In genomic region chr1:112675728-112676381, GRCh38 we compare ENCODE assay signal across 7 cellular contexts. TPM values are rescaled to one million over a fixed set of nuclear protein-coding genes. Genes with fewer than 3 reads are reported as not detected.
DNase-seq lines count a peak whose midpoint lies in the region; ATAC-seq, FAIRE-seq and TF ChIP-seq lines count a peak whose summit lies in the region.

No MANE protein-coding gene starts in this region.

- H3K4me1 Mint-ChIP-seq in activated naive CD8-positive, alpha-beta T cell (ENCODE audit: low read depth) = peaks cover 58% of the 10 kb centered on the region

- intact Hi-C loops in kidney (cut with DNase I) = no loop called here

- H3K4me3 ChIP-seq in HUES6 (ENCODE audit: low read depth, low read length) = peak overlapping the region; percentile 88
- peak overlapping the region; percentile 70 to 87 for H3K4me3 ChIP-seq in kidney (ENCODE audit: low read length in 2 of 2)
- peak overlapping the region; percentile 78 to 85 for H3K4me3 ChIP-seq in stomach smooth muscle (ENCODE audit: low read length in 2 of 2)

- FAIRE-seq in kidney (lab: Jason Lieb, UNC) = no peak

- H3K27me3 Mint-ChIP-seq in activated naive CD8-positive, alpha-beta T cell = no peaks in the 10 kb centered on the region

- ATAC-seq in HG02884 (IDR thresholded peaks at IDR 0.05; ENCODE audit: unreplicated experiment) = no peak

- H3K9ac ChIP-seq in HUES6 (ENCODE audit: low read length) = peak overlapping the region; percentile 89
- H3K9ac ChIP-seq in kidney (ENCODE audit: low read length in 2 of 2) = peak overlapping the region; percentile 42 to 83
- H3K9ac ChIP-seq in stomach smooth muscle (ENCODE audit: low read length in 2 of 2) = peak overlapping the region; percentile 82 to 85

- peak overlapping the region; percentile 82 for H3K4me3 Mint-ChIP-seq in activated naive CD8-positive, alpha-beta T cell

- H3K27ac Mint-ChIP-seq in activated naive CD8-positive, alpha-beta T cell = peak overlapping the region; percentile 46

- H3K9me3 ChIP-seq in HUES6 (ENCODE audit: control insufficient read depth, insufficient read depth, low read depth, low read length) (no peaks in the 10 kb centered on the region), kidney (ENCODE audit: control insufficient read depth in 1 of 2, low read length in 2 of 2) (no peaks in the 10 kb centered on the region), stomach smooth muscle (ENCODE audit: control insufficient read depth in 2 of 2, low read length in 2 of 2) (no peaks in the 10 kb centered on the region)

- H3K4me1 ChIP-seq in HUES6 (ENCODE audit: control insufficient read depth, insufficient read depth, low read length) (peaks cover 36% of the 10 kb centered on the region), kidney (ENCODE audit: control insufficient read depth in 1 of 2, insufficient read depth in 1 of 2, low read depth in 1 of 2, low read length in 2 of 2) (peaks cover 9 to 16% of the 10 kb centered on the region in 2 donors), stomach smooth muscle (ENCODE audit: control insufficient read depth, insufficient read depth, low read length) (peaks cover 15% of the 10 kb centered on the region)

- no peak for TF ChIP-seq CTCF in kidney (IDR thresholded peaks at IDR 0.05; ENCODE audit: borderline replicate concordance, extremely low read depth, insufficient read depth)

- H3K9me3 Mint-ChIP-seq in activated naive CD8-positive, alpha-beta T cell (ENCODE audit: low read depth) = no peaks in the 10 kb centered on the region

- peaks cover 11% of the 10 kb centered on the region for H3K36me3 Mint-ChIP-seq in activated naive CD8-positive, alpha-beta T cell

- H3K27me3 ChIP-seq in HUES6 (ENCODE audit: control insufficient read depth, insufficient read depth, low read length) (peaks cover 24% of the 10 kb centered on the region), stomach smooth muscle (ENCODE audit: control insufficient read depth in 1 of 2, insufficient read depth in 2 of 2, low read length in 2 of 2) (no peaks in the 10 kb centered on the region)

- peaks cover 9% of the 10 kb centered on the region for H3K36me3 ChIP-seq in HUES6 (ENCODE audit: control insufficient read depth, insufficient read depth, low read length)
- peaks cover 0 to 6% of the 10 kb centered on the region in 2 donors for H3K36me3 ChIP-seq in kidney (ENCODE audit: control insufficient read depth in 1 of 2, insufficient read depth in 2 of 2, low read length in 2 of 2)
- peaks cover 3 to 5% of the 10 kb centered on the region in 2 donors for H3K36me3 ChIP-seq in stomach smooth muscle (ENCODE audit: control insufficient read depth in 2 of 2, insufficient read depth in 2 of 2, low read length in 2 of 2)

- H3K27ac ChIP-seq in HUES6 (ENCODE audit: low read depth, low read length) = no peak overlapping the region
- peak overlapping the region; percentile 91 to 96 for H3K27ac ChIP-seq in kidney (ENCODE audit: low read depth in 2 of 2, low read length in 2 of 2)
- H3K27ac ChIP-seq in stomach smooth muscle (ENCODE audit: low read length) = peak overlapping the region; percentile 81

- DNase-seq in kidney = no peak
- DNase-seq in NCI-H146 treated with DMSO at 0.1 percent for 48 hours (lab: John Stamatoyannopoulos, UW; ENCODE audit: unreplicated experiment) = no peak
- no peak for DNase-seq in iPS-NIHi7 (ENCODE audit: extremely low spot score)

RNA-seq across cellular contexts. Expression of gene MOV10, which starts 1.4 kb away (rescaled TPM):
- total RNA-seq in kidney = 62.5 TPM
- polyA plus RNA-seq in kidney (ENCODE audit: insufficient read depth, low read depth, low replicate concordance) = 60.6 TPM

RNA-seq across cellular contexts. Expression of gene RHOC, which starts 31.1 kb away (rescaled TPM):
- 270 TPM for total RNA-seq in kidney
- 501 TPM for polyA plus RNA-seq in kidney (ENCODE audit: insufficient read depth, low read depth, low replicate concordance)

RNA-seq across cellular contexts. Expression of gene PPM1J, which starts 39.3 kb away (rescaled TPM):
- 2.0 TPM for total RNA-seq in kidney
- polyA plus RNA-seq in kidney (ENCODE audit: insufficient read depth, low read depth, low replicate concordance) = 3.4 TPM

RNA-seq across cellular contexts. Expression of gene CAPZA1, which starts 56.2 kb away (rescaled TPM):
- total RNA-seq in kidney = 98.7 TPM
- 40.3 TPM for polyA plus RNA-seq in kidney (ENCODE audit: insufficient read depth, low read depth, low replicate concordance)

RNA-seq across cellular contexts. Expression of gene ST7L, which starts 56.9 kb away (rescaled TPM):
- 20.6 TPM for total RNA-seq in kidney
- polyA plus RNA-seq in kidney (ENCODE audit: insufficient read depth, low read depth, low replicate concordance) = 12.9 TPM
